Comparison of ENCODE assay signal across 8 cellular contexts in the genomic region with DNA sequence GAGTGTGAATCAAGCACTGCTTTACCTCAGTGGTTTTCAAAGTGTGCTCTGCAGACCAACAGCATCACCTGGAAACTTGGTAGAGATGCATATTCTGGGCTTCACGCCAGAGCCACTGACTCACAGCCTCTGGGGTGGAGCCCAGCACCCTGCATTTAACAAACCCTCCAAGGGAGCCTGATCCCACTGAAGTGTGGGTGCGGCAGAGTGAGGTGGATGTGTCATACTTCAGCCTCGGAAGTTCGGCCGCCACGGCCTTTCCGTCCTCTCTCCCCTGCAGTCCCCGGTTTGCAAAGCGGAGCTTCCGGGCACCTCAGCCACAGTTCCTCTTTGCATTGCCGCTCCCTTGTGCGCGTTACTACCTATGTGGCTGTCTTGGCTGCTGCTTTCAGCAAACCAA. TPM values are rescaled to one million over a fixed set of nuclear protein-coding genes. Genes with fewer than 3 reads are reported as not detected.
DNase-seq lines count a peak whose midpoint lies in the region; ATAC-seq and TF ChIP-seq lines count a peak whose summit lies in the region.

No MANE protein-coding gene starts in this region.

- TF ChIP-seq RAD21 in Ishikawa (IDR thresholded peaks at IDR 0.05; ENCODE audit: low read depth) = no peak; the same call in 1 of the 2 replicates

- H3K4me1 Mint-ChIP-seq in CD8-positive, alpha-beta T cell (ENCODE audit: low read depth) = no peaks in the 10 kb centered on the region
- H3K4me1 Mint-ChIP-seq in stimulated activated memory B cell treated with anti-CD40 and anti-IgM and Interleukin-4, amounts not matched to agents 10 μg/mL and 1 μg/mL and 100 μg/mL, for 72 hours = peaks cover 5% of the 10 kb centered on the region

- peak overlapping the region in 1 of 2 donors; percentile 39 for H3K9ac ChIP-seq in duodenal mucosa (ENCODE audit: low read depth in 1 of 2, low read length in 2 of 2)

- ATAC-seq in CD8-positive, alpha-beta T cell = peak; percentile 66
- peak; percentile 36 for ATAC-seq in stimulated activated memory B cell treated with anti-CD40 and anti-IgM and Interleukin-4, amounts not matched to agents 10 μg/mL and 1 μg/mL and 100 μg/mL, for 72 hours
- ATAC-seq in GM18868 (IDR thresholded peaks at IDR 0.05; ENCODE audit: unreplicated experiment) = no peak

- DNase-seq in CD8-positive, alpha-beta T cell = peak in 5 of 7 experiments; percentile 8 to 54 (median 41)
- DNase-seq in SKM-1 (lab: John Stamatoyannopoulos, UW; ENCODE audit: unreplicated experiment) = peak; percentile 73
- no peak for DNase-seq in NCI-H526 (lab: John Stamatoyannopoulos, UW)
- no peak for DNase-seq in NCI-H1930 (lab: John Stamatoyannopoulos, UW)

- TF ChIP-seq CTCF in CD8-positive, alpha-beta T cell (IDR thresholded peaks at IDR 0.05) = no peak

- CTCF ChIA-PET in CD8-positive, alpha-beta T cell (lab: Charles Lee) = interaction anchor here (0.6 to 5.7 kb wide), 19 partner anchors 9 to 1272 kb away, joined by 3 to 63 read pairs (median 8); partner anchors contain the start of gene FGF9

- no peaks in the 10 kb centered on the region for H3K4me1 ChIP-seq in CD8-positive, alpha-beta T cell (ENCODE audit: insufficient read depth, low read length)
- H3K4me1 ChIP-seq in duodenal mucosa (ENCODE audit: control insufficient read depth in 1 of 2, insufficient read depth in 2 of 2, low read length in 2 of 2) = peaks cover 14 to 23% of the 10 kb centered on the region in 2 donors

- no peak overlapping the region for H3K4me3 Mint-ChIP-seq in CD8-positive, alpha-beta T cell
- H3K4me3 Mint-ChIP-seq in stimulated activated memory B cell treated with anti-CD40 and anti-IgM and Interleukin-4, amounts not matched to agents 10 μg/mL and 1 μg/mL and 100 μg/mL, for 72 hours = no peak overlapping the region

- H3K9me3 ChIP-seq in CD8-positive, alpha-beta T cell (ENCODE audit: low read length) = no peaks in the 10 kb centered on the region
- no peaks in the 10 kb centered on the region for H3K9me3 ChIP-seq in duodenal mucosa (ENCODE audit: control insufficient read depth in 1 of 2, low read length in 2 of 2)

- no peaks in the 10 kb centered on the region for H3K27me3 ChIP-seq in CD8-positive, alpha-beta T cell (ENCODE audit: insufficient read depth, low read length)
- no peaks in the 10 kb centered on the region for H3K27me3 ChIP-seq in duodenal mucosa (ENCODE audit: control insufficient read depth in 1 of 2, insufficient read depth in 2 of 2, low read length in 2 of 2)

- H3K4me3 ChIP-seq in CD8-positive, alpha-beta T cell (ENCODE audit: low read depth, low read length) = no peak overlapping the region
- peak overlapping the region; percentile 38 to 41 for H3K4me3 ChIP-seq in duodenal mucosa (ENCODE audit: low read depth in 1 of 2, low read length in 2 of 2)

- peaks cover 6% of the 10 kb centered on the region for H3K27me3 Mint-ChIP-seq in CD8-positive, alpha-beta T cell (ENCODE audit: low read depth)
- H3K27me3 Mint-ChIP-seq in stimulated activated memory B cell treated with anti-CD40 and anti-IgM and Interleukin-4, amounts not matched to agents 10 μg/mL and 1 μg/mL and 100 μg/mL, for 72 hours = peaks cover 8% of the 10 kb centered on the region

- intact Hi-C loops in CD8-positive, alpha-beta T cell (cut with DNase I, micrococcal nuclease) = loop anchor here (5.0 to 10.0 kb wide), 2 partner anchors 108 to 1385 kb away; no protein-coding TSS in a partner anchor

- H3K36me3 ChIP-seq in CD8-positive, alpha-beta T cell (ENCODE audit: insufficient read depth, low read length) = no peaks in the 10 kb centered on the region
- no peaks in the 10 kb centered on the region for H3K36me3 ChIP-seq in duodenal mucosa (ENCODE audit: control insufficient read depth in 1 of 2, insufficient read depth in 2 of 2, low read length in 2 of 2)

- no peaks in the 10 kb centered on the region for H3K36me3 Mint-ChIP-seq in CD8-positive, alpha-beta T cell
- H3K36me3 Mint-ChIP-seq in stimulated activated memory B cell treated with anti-CD40 and anti-IgM and Interleukin-4, amounts not matched to agents 10 μg/mL and 1 μg/mL and 100 μg/mL, for 72 hours = no peaks in the 10 kb centered on the region

- H3K27ac ChIP-seq in CD8-positive, alpha-beta T cell (ENCODE audit: low read depth, low read length) = no peak overlapping the region
- no peak overlapping the region for H3K27ac ChIP-seq in duodenal mucosa (ENCODE audit: low read depth, low read length)

- no peaks in the 10 kb centered on the region for H3K9me3 Mint-ChIP-seq in CD8-positive, alpha-beta T cell
- no peaks in the 10 kb centered on the region for H3K9me3 Mint-ChIP-seq in stimulated activated memory B cell treated with anti-CD40 and anti-IgM and Interleukin-4, amounts not matched to agents 10 μg/mL and 1 μg/mL and 100 μg/mL, for 72 hours

- peak; percentile 56 for TF ChIP-seq EP300 in Ishikawa (IDR thresholded peaks at IDR 0.05; ENCODE audit: borderline replicate concordance)

- POLR2A ChIA-PET in CD8-positive, alpha-beta T cell (lab: Charles Lee) = interaction anchor here (3.3 kb wide), 1 partner anchor 32 kb away, joined by 12 read pairs; no protein-coding TSS in a partner anchor

- no peak overlapping the region for H3K27ac Mint-ChIP-seq in CD8-positive, alpha-beta T cell
- H3K27ac Mint-ChIP-seq in stimulated activated memory B cell treated with anti-CD40 and anti-IgM and Interleukin-4, amounts not matched to agents 10 μg/mL and 1 μg/mL and 100 μg/mL, for 72 hours = no peak overlapping the region

TF ChIP-seq in Ishikawa, 13 proteins besides CTCF, POLR2A, EP300 and RAD21:
- peak; percentile 92 for TF ChIP-seq NFIC (IDR thresholded peaks at IDR 0.05)
- TF ChIP-seq YY1 (IDR thresholded peaks at IDR 0.05; ENCODE audit: low read depth) = 0 out of 2 replicates have a peak, but pooled peaks have one; percentile 43
- TF ChIP-seq, protein P1, sequence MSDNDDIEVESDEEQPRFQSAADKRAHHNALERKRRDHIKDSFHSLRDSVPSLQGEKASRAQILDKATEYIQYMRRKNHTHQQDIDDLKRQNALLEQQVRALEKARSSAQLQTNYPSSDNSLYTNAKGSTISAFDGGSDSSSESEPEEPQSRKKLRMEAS (IDR thresholded peaks at IDR 0.05) = peak; percentile 45; the same call in 1 of the 2 replicates
- no peak for TF ChIP-seq EGR1 (IDR thresholded peaks at IDR 0.05)
- TF ChIP-seq, protein P2, sequence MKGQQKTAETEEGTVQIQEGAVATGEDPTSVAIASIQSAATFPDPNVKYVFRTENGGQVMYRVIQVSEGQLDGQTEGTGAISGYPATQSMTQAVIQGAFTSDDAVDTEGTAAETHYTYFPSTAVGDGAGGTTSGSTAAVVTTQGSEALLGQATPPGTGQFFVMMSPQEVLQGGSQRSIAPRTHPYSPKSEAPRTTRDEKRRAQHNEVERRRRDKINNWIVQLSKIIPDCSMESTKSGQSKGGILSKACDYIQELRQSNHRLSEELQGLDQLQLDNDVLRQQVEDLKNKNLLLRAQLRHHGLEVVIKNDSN (IDR thresholded peaks at IDR 0.05) = peak; percentile 27; the same call in 1 of the 2 replicates
- peak; percentile 58; the same call in 1 of the 2 replicates for TF ChIP-seq FOXM1 (IDR thresholded peaks at IDR 0.05; ENCODE audit: borderline replicate concordance, low read depth)
- TF ChIP-seq TCF12 (IDR thresholded peaks at IDR 0.05; ENCODE audit: low read depth) = peak; percentile 77
- TF ChIP-seq TEAD4 (IDR thresholded peaks at IDR 0.05) = 0 out of 2 replicates have a peak, but pooled peaks have one; percentile 7
- no peak for TF ChIP-seq ZBTB7A (IDR thresholded peaks at IDR 0.05; ENCODE audit: low read depth)

RNA-seq across cellular contexts. Expression of gene MICU2, which starts 33.3 kb away (rescaled TPM):
- total RNA-seq in CD8-positive, alpha-beta T cell = 10 to 100 TPM; 28.3 to 36.0 TPM

RNA-seq across cellular contexts. Expression of gene FGF9, which starts 33.6 kb away (rescaled TPM):
- total RNA-seq in CD8-positive, alpha-beta T cell = 1 to 10 TPM; 7.6 to 8.2 TPM

Comparison
In these comparisons a context has a peak if more than half of its experiments do, and no peak if none do; other contexts are left out.
1. DNase-seq: peak in CD8-positive, alpha-beta T cell (5 of 7) and SKM-1 (single experiment); none in NCI-H526 (0 of 2) and NCI-H1930 (0 of 2).